8 cellular contexts compared by ENCODE assay signal in genomic region chr3:186108941-186109865, GRCh38. TPM values are rescaled to one million over a fixed set of nuclear protein-coding genes. Genes with fewer than 3 reads are reported as not detected.
DNase-seq lines count a peak whose midpoint lies in the region; ATAC-seq, FAIRE-seq and TF ChIP-seq lines count a peak whose summit lies in the region.

ETV5 (minus strand) TSS chr3:186109089; CDS start chr3:186105868, 3,221 bp downstream.

- POLR2A ChIA-PET in endothelial cell of umbilical vein (lab: Charles Lee): interaction anchor here (1.0 to 2.1 kb wide), 4 partner anchors 11 to 461 kb away, joined by 3 to 15 read pairs (median 6); partner anchors contain the start of genes DNAJB11 and TRA2B

- H3K9me3 Mint-ChIP-seq in mesothelial cell of epicardium: no peaks in the 10 kb centered on the region

- peaks cover 28% of the 10 kb centered on the region for H3K79me2 ChIP-seq in OCI-LY3 (ENCODE audit: low read length)
- H3K79me2 ChIP-seq in endothelial cell of umbilical vein (ENCODE audit: control insufficient read depth, insufficient read depth, low read length): peaks cover 29% of the 10 kb centered on the region

- intact Hi-C loops in endothelial cell of umbilical vein (cut with micrococcal nuclease): loop anchor here (1.0 to 10.0 kb wide), 12 partner anchors 12 to 1028 kb away; partner anchors contain the start of genes CRYGS, DNAJB11, EIF4A2 and RPL39L

- H3K9me3 ChIP-seq in OCI-LY3 (ENCODE audit: insufficient read depth, low read length): no peaks in the 10 kb centered on the region
- H3K9me3 ChIP-seq in endothelial cell of umbilical vein (replicated peaks; ENCODE audit: control insufficient read depth, insufficient read depth, low read length): no peaks in the 10 kb centered on the region

- peak within 1 kb of the TSS; percentile 99 for H3K4me2 ChIP-seq in OCI-LY3 (ENCODE audit: low read length)
- peak within 1 kb of the TSS; percentile 89 for H3K4me2 ChIP-seq in endothelial cell of umbilical vein (ENCODE audit: insufficient read depth, low read length)

- peak within 1 kb of the TSS; percentile 92 for H3K4me3 ChIP-seq in OCI-LY3 (ENCODE audit: low read length)
- peak within 1 kb of the TSS; percentile 67 to 95 (median 87) for H3K4me3 ChIP-seq in endothelial cell of umbilical vein (replicated peaks in 1 of 3; ENCODE audit: insufficient read depth in 1 of 3, low read depth in 1 of 3, low read length in 3 of 3)

- DNase-seq in DMS 273 (lab: John Stamatoyannopoulos, UW; ENCODE audit: unreplicated experiment) (peak; percentile 100), HuH-7 (ENCODE audit: low spot score) (peak; percentile 97), activated T-cell treated with anti-CD3 and anti-CD28 coated beads for 4 hours (peak; percentile 77), endothelial cell of umbilical vein (ENCODE audit: low read depth, low spot score) (peak; percentile 100), mesothelial cell of epicardium (ENCODE audit: low spot score in 2 of 2, unreplicated experiment in 2 of 2) (peak; percentile 96 to 98)
- DNase-seq in stimulated activated CD8-positive, alpha-beta memory T cell treated with anti-CD3 and anti-CD28 coated beads, Interleukin-15, amount 100 ng/mL, for 4 hours (ENCODE audit: low read depth in 2 of 2): peak; percentile 84 to 87

- TF ChIP-seq CTCF in OCI-LY3 (IDR thresholded peaks at IDR 0.05; ENCODE audit: low read depth, low read length) (no peak), endothelial cell of umbilical vein (IDR thresholded peaks at IDR 0.05; ENCODE audit: extremely low read depth in 1 of 2, insufficient read depth in 1 of 2, low read depth in 1 of 2, low read length in 2 of 2) (no peak), mesothelial cell of epicardium (IDR thresholded peaks at IDR 0.05; ENCODE audit: unreplicated experiment) (no peak)

- H4K20me1 ChIP-seq in OCI-LY3 (ENCODE audit: insufficient read depth, low read length) (peaks cover 23% of the 10 kb centered on the region), endothelial cell of umbilical vein (replicated peaks; ENCODE audit: control insufficient read depth, extremely low read depth, insufficient read depth, low read length) (no peaks in the 10 kb centered on the region)

- no peaks in the 10 kb centered on the region for H3K9me1 ChIP-seq in endothelial cell of umbilical vein (replicated peaks; ENCODE audit: control insufficient read depth, extremely low read depth, insufficient read depth, low read length)

- no peaks in the 10 kb centered on the region for H3K36me3 Mint-ChIP-seq in mesothelial cell of epicardium

- dilution Hi-C loops in endothelial cell of umbilical vein (cut with MboI; ENCODE audit: extremely low pct_ligation_motif_present, low sequenced_read_pairs): no loop called here

- H2AFZ ChIP-seq in OCI-LY3 (ENCODE audit: low read depth, low read length) (peak within 1 kb of the TSS; percentile 93), endothelial cell of umbilical vein (ENCODE audit: low read depth, low read length) (peak within 1 kb of the TSS; percentile 98)

- H3K27ac ChIP-seq in OCI-LY3 (ENCODE audit: low read length): peak within 1 kb of the TSS; percentile 76
- H3K27ac ChIP-seq in endothelial cell of umbilical vein (ENCODE audit: insufficient read depth, low read depth, low read length): peak within 1 kb of the TSS; percentile 88

- H3K4me1 ChIP-seq in OCI-LY3 (ENCODE audit: low read length) (peaks cover 52% of the 10 kb centered on the region), endothelial cell of umbilical vein (ENCODE audit: control insufficient read depth, extremely low read depth, insufficient read depth, low read length) (peaks cover 18% of the 10 kb centered on the region)

- H3K27me3 ChIP-seq in OCI-LY3 (ENCODE audit: low read depth, low read length) (peaks cover 27% of the 10 kb centered on the region), endothelial cell of umbilical vein (ENCODE audit: control insufficient read depth in 2 of 2, insufficient read depth in 2 of 2, low read length in 2 of 2) (peaks cover 11 to 13% of the 10 kb centered on the region in 2 experiments)

- peaks cover 32% of the 10 kb centered on the region for H3K4me1 Mint-ChIP-seq in mesothelial cell of epicardium

- peak within 1 kb of the TSS; percentile 85 for H3K9ac ChIP-seq in OCI-LY3 (ENCODE audit: low read length)
- peak within 1 kb of the TSS; percentile 91 for H3K9ac ChIP-seq in endothelial cell of umbilical vein (replicated peaks; ENCODE audit: extremely low read depth, insufficient read depth, low read length)

- BruUV-seq in endothelial cell of umbilical vein (replicated peaks; lab: Mats Ljungman, UMichigan): TSS peak; percentile 91

- peak within 1 kb of the TSS; percentile 97 for H3K27ac Mint-ChIP-seq in mesothelial cell of epicardium

- ATAC-seq in GM21526 (IDR thresholded peaks at IDR 0.05; ENCODE audit: low FRiP score, unreplicated experiment): peak; percentile 93

- CTCF ChIA-PET in endothelial cell of umbilical vein (lab: Charles Lee): interaction anchor here (1.1 to 3.4 kb wide), 7 partner anchors 11 to 431 kb away, joined by 3 to 13 read pairs (median 5); no protein-coding TSS in a partner anchor

- H3K36me3 ChIP-seq in OCI-LY3 (replicated peaks; ENCODE audit: low read depth, low read length): peaks cover 2% of the 10 kb centered on the region
- H3K36me3 ChIP-seq in endothelial cell of umbilical vein (ENCODE audit: control insufficient read depth in 2 of 2, extremely low read depth in 1 of 2, insufficient read depth in 2 of 2, low read length in 2 of 2): no peaks in the 10 kb centered on the region

- TF ChIP-seq POLR2A in endothelial cell of umbilical vein (IDR thresholded peaks at IDR 0.05; ENCODE audit: low read depth, low read length): peak; percentile 77

- H3K27me3 Mint-ChIP-seq in mesothelial cell of epicardium (ENCODE audit: low read depth): peaks cover 63% of the 10 kb centered on the region

- peak within 1 kb of the TSS; percentile 85 for H3K4me3 Mint-ChIP-seq in mesothelial cell of epicardium

- FAIRE-seq in endothelial cell of umbilical vein (lab: Jason Lieb, UNC): peak; percentile 96

TF ChIP-seq in endothelial cell of umbilical vein, 7 proteins besides CTCF, POLR2A, EP300 and RAD21:
- TF ChIP-seq GATA2 (IDR thresholded peaks at IDR 0.05; ENCODE audit: insufficient read depth, insufficient read length, low read depth, low read length) (no peak), POLR2AphosphoS5 (IDR thresholded peaks at IDR 0.05; ENCODE audit: insufficient read depth, low read depth, low read length) (peak; percentile 92), EZH2 (IDR thresholded peaks at IDR 0.05; ENCODE audit: borderline replicate concordance, low read depth, low read length, severe bottlenecking) (no peak), MYC (IDR thresholded peaks at IDR 0.05; ENCODE audit: low read depth, low read length) (no peak), JUN (IDR thresholded peaks at IDR 0.05; ENCODE audit: borderline replicate concordance, insufficient read depth, insufficient read length, low read depth) (no peak), FOS (IDR thresholded peaks at IDR 0.05; ENCODE audit: borderline replicate concordance, insufficient read depth, low read length) (peak; percentile 68)
- TF ChIP-seq, protein P1, sequence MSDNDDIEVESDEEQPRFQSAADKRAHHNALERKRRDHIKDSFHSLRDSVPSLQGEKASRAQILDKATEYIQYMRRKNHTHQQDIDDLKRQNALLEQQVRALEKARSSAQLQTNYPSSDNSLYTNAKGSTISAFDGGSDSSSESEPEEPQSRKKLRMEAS (IDR thresholded peaks at IDR 0.05; ENCODE audit: insufficient read depth, insufficient read length): peak; percentile 8

RNA-seq across cellular contexts. Expression of gene ETV5, which starts in this region (rescaled TPM):
- total RNA-seq in endothelial cell of umbilical vein (40.9 and 43.4 TPM in 2 replicates), mesothelial cell of epicardium (27.1 to 29.7 TPM (median 27.3 TPM) in 3 replicates)
- polyA plus RNA-seq in endothelial cell of umbilical vein: 6.9 and 8.8 TPM in 2 replicates
- 10.6 and 12.8 TPM in 2 replicates for polyA plus RNA-seq in endothelial cell of umbilical vein (2011; cell fraction: cytosol; rRNA removed)
- polyA plus RNA-seq in endothelial cell of umbilical vein (2011; cell fraction: nucleus; rRNA removed): 12.2 and 17.7 TPM in 2 replicates
- 25.6 and 35.6 TPM in 2 replicates for polyA plus RNA-seq in endothelial cell of umbilical vein (2012)
- polyA minus RNA-seq in endothelial cell of umbilical vein: 14.2 and 18.0 TPM in 2 replicates
- 2.9 TPM for polyA minus RNA-seq in endothelial cell of umbilical vein (2011; cell fraction: cytosol; rRNA and poly(A)+ RNA removed)
- 12.3 and 18.7 TPM in 2 replicates for polyA minus RNA-seq in endothelial cell of umbilical vein (2011; cell fraction: nucleus; rRNA and poly(A)+ RNA removed)

Comparison
In these comparisons a context has a peak if more than half of its experiments do, and no peak if none do; other contexts are left out.
1. Peak in every context shown above with its lines: DNase-seq, ATAC-seq, H3K4me3 ChIP-seq and H3K27ac ChIP-seq.